23 cellular contexts compared by ENCODE assay signal in genomic region chr13:93625536-93625935, GRCh38.
"Had no signal": no experiment of that assay in that cellular context is flagged by ENCODE, and none has a peak within 500 bp of the region (broad histone marks: within the 10 kb centered on the region; RNA-seq: fewer than 3 reads in every experiment).

No MANE protein-coding gene starts in this region.

- H3K27me3 Mint-ChIP-seq: activated B cell treated with CpG ODN at 0.5 μM for 24 hours, progenitor cell of endocrine pancreas had no signal

- H3K9me3 Mint-ChIP-seq: activated T-cell treated with anti-CD3 and anti-CD28 coated beads, Interleukin-2, amount 50 U/mL, for 24 hours; activated T-helper 17 cell treated with anti-CD3 and anti-CD28 coated beads, Interleukin-2, amount 50 U/mL, for 72 hours had no signal

- H3K9me3 ChIP-seq: breast epithelium, gastrocnemius medialis, upper lobe of left lung had no signal

- H3K4me1 Mint-ChIP-seq: activated B cell treated with CpG ODN at 0.5 μM for 24 hours; activated CD4-positive, alpha-beta T cell treated with anti-CD3 and anti-CD28 coated beads for 36 hours; activated T-helper 17 cell treated with anti-CD3 and anti-CD28 coated beads, Interleukin-2, amount 50 U/mL, for 72 hours; naive thymus-derived CD4-positive, alpha-beta T cell had no signal

- H3K4me3 ChIP-seq: breast epithelium, gastrocnemius medialis, left lung, lung, upper lobe of left lung had no signal

- H3K4me3 Mint-ChIP-seq: activated B cell treated with CpG ODN at 0.5 μM for 24 hours; activated CD4-positive, alpha-beta T cell treated with anti-CD3 and anti-CD28 coated beads for 36 hours; activated naive CD8-positive, alpha-beta T cell; activated T-cell treated with anti-CD3 and anti-CD28 coated beads, Interleukin-2, amount 50 U/mL, for 24 hours; activated T-helper 17 cell treated with anti-CD3 and anti-CD28 coated beads, Interleukin-2, amount 50 U/mL, for 72 hours; naive thymus-derived CD4-positive, alpha-beta T cell had no signal

- H3K36me3 ChIP-seq: breast epithelium, gastrocnemius medialis, left lung, upper lobe of left lung had no signal

- DNase-seq: activated B cell treated with CpG ODN at 0.5 μM for 24 hours; activated CD4-positive, alpha-beta T cell treated with anti-CD3 and anti-CD28 coated beads for 36 hours; activated CD4-positive, alpha-beta T cell treated with anti-CD3 and anti-CD28 coated beads, Interleukin-2, amount 50 U/mL, for 4 hours; activated CD8-positive, alpha-beta memory T cell treated with anti-CD3 and anti-CD28 coated beads for 24 hours; activated CD8-positive, alpha-beta memory T cell treated with anti-CD3 and anti-CD28 coated beads, Interleukin-2, amount 50 U/mL, for 4 hours; activated T-cell treated with anti-CD3 and anti-CD28 coated beads, Interleukin-2, amount 50 U/mL, for 24 hours; cerebellar nuclear complex; cortex of kidney; gastrocnemius medialis; hippocampal formation; kidney glomerular epithelial cell; left lung; naive thymus-derived CD4-positive, alpha-beta T cell; retina; stimulated activated CD4-positive, alpha-beta T cell treated with anti-CD3 and anti-CD28 coated beads, Interleukin-4, amount 100 ng/mL, for 24 hours; stimulated activated naive CD8-positive, alpha-beta T cell treated with anti-CD3 and anti-CD28 coated beads, Interleukin-15, Interleukin-2, amounts not matched to agents 100 U/mL and 50 U/mL, for 24 hours; T-helper 9 cell; upper lobe of left lung had no signal

- H3K27ac Mint-ChIP-seq: activated B cell treated with CpG ODN at 0.5 μM for 24 hours; activated CD4-positive, alpha-beta T cell treated with anti-CD3 and anti-CD28 coated beads for 36 hours; activated naive CD8-positive, alpha-beta T cell; activated T-cell treated with anti-CD3 and anti-CD28 coated beads, Interleukin-2, amount 50 U/mL, for 24 hours; activated T-helper 17 cell treated with anti-CD3 and anti-CD28 coated beads, Interleukin-2, amount 50 U/mL, for 72 hours; naive thymus-derived CD4-positive, alpha-beta T cell; progenitor cell of endocrine pancreas had no signal

- H3K27me3 ChIP-seq: breast epithelium, gastrocnemius medialis, left lung, upper lobe of left lung had no signal

- H3K36me3 Mint-ChIP-seq: activated naive CD8-positive, alpha-beta T cell; naive thymus-derived CD4-positive, alpha-beta T cell had no signal

- H3K4me1 ChIP-seq: breast epithelium, gastrocnemius medialis, left lung, upper lobe of left lung had no signal
